ENCODE assay signal across 22 cellular contexts in the genomic region with DNA sequence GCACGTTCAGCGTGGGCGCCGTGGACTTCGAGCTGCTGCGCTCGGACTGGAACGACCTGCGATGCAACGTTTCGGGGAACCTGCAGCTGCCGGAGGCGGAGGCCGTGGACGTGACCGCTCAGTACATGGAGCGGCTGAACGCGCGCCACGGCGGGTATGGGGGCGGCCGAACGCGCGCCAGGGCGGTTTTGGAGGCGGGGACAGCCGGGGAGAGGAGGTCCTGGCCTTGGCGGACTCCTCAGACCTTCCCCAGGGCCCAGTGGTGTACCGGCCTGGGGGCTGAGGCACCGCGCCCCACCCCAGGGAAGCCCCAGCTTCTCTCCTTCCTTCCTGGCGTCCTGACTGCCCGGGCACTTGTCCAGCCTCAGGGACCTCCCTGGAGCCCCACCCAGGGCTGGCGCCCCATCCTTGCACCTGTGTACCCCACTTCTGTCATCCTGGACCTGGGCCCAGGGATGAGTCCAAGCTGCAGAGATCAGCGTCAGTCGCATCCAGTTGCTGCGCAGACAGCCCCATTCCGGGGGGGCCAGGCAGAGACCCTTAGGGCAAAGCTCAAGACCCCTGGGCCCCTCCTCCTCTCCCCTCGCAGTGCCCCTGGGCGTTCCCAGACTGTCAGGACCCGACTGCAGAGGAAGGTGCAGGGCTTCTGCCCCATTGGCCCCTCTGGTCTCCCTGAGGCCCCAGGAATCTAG. TPM values are rescaled to one million over a fixed set of nuclear protein-coding genes. Genes with fewer than 3 reads are reported as not detected.
"Had no signal": no experiment of that assay in that cellular context is flagged by ENCODE, and none has a peak within 500 bp of the region (broad histone marks: within the 10 kb centered on the region; RNA-seq: fewer than 3 reads in every experiment).

No MANE protein-coding gene starts in this region.

- H3K4me3 Mint-ChIP-seq: activated CD4-positive, alpha-beta T cell treated with anti-CD3 and anti-CD28 coated beads, Interleukin-2, amount 10 ng/mL, durations not matched to agents 7 days and 5 days; activated CD8-positive, alpha-beta T cell treated with anti-CD3 and anti-CD28 coated beads for 36 hours; T-cell had no signal

- H3K27me3 ChIP-seq: breast epithelium, Peyer's patch had no signal

- H3K4me1 ChIP-seq: breast epithelium, Peyer's patch had no signal

- H3K27ac ChIP-seq: breast epithelium, Peyer's patch, VCaP had no signal

- ATAC-seq: activated CD8-positive, alpha-beta T cell treated with anti-CD3 and anti-CD28 coated beads for 36 hours; T-cell had no signal

- H3K36me3 Mint-ChIP-seq: T-cell had no signal

- H3K36me3 ChIP-seq: breast epithelium, Peyer's patch had no signal

- DNase-seq: activated CD4-positive, alpha-beta T cell treated with anti-CD3 and anti-CD28 coated beads, Interleukin-2, amount 10 ng/mL, durations not matched to agents 7 days and 5 days; activated CD4-positive, CD25-positive, alpha-beta regulatory T cell; activated CD8-positive, alpha-beta memory T cell treated with anti-CD3 and anti-CD28 coated beads, Interleukin-2, amount 50 U/mL, for 4 hours; activated CD8-positive, alpha-beta T cell treated with anti-CD3 and anti-CD28 coated beads for 36 hours; activated effector memory CD4-positive, alpha-beta T cell treated with anti-CD3 and anti-CD28 coated beads, Interleukin-2, amount 50 U/mL, for 16 hours; activated naive CD4-positive, alpha-beta T cell treated with Interleukin-2 at 50 U/mL for 16 hours; aorta; central memory CD4-positive, alpha-beta T cell; Kasumi-1; KBM-7; NCI-H1105 treated with DMSO at 0.1 percent for 48 hours; NCI-H1436 treated with DMSO at 0.1 percent for 48 hours; NCI-H187; NCI-H2081; NCI-H510A treated with DMSO at 0.1 percent for 48 hours; NCI-H69; Peyer's patch; SIG-M5; T-cell had no signal

- H3K9me3 ChIP-seq: breast epithelium, Peyer's patch had no signal

- H3K9me3 Mint-ChIP-seq: activated CD4-positive, alpha-beta T cell treated with anti-CD3 and anti-CD28 coated beads, Interleukin-2, amount 10 ng/mL, durations not matched to agents 7 days and 5 days; T-cell had no signal

- H3K4me3 ChIP-seq: breast epithelium, Peyer's patch had no signal

- H3K27ac Mint-ChIP-seq: activated CD4-positive, alpha-beta T cell treated with anti-CD3 and anti-CD28 coated beads, Interleukin-2, amount 10 ng/mL, durations not matched to agents 7 days and 5 days; activated CD8-positive, alpha-beta T cell treated with anti-CD3 and anti-CD28 coated beads for 36 hours; T-cell had no signal

RNA-seq across cellular contexts. Expression of gene PKP3, which starts 16.7 kb away (rescaled TPM):
- total RNA-seq: activated CD4-positive, alpha-beta T cell treated with anti-CD3 and anti-CD28 coated beads, Interleukin-2, amount 10 ng/mL, durations not matched to agents 7 days and 5 days; T-helper 2 cell treated with Interferon-gamma antibody and Interleukin-4, amounts not matched to agents 100 ng/mL and 5 ng/mL, for 36 hours had no signal
